ENCODE assay signal across 23 cellular contexts in the genomic region with DNA sequence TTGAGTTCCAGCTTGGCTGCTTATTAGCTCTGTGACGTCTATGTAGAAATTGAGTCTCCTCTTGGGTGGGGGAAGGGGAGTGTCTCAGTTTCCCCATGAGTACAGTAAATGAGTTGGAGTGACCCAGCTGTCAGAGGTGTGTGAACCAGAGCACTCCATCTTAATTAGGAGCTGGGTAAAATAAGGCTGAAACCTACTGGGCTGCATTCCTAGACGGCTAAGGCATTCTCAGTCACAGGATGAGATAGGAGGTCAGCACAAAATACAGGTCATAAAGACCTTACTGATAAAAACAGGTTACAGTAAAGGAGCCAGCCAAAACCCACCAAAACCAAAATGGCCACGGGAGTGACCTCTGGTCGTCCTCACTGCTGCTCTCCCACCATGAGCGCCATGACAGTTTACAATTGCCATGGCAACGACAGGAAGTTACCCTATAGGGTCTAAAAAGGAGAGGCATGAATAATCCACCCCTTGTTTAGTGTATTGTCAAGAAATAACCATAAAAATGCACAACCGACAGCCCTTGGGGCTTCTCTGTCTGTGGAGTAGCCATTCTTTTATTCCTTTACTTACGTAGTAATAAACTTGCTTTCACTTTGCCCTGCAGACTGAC.
"Had no signal": no experiment of that assay in that cellular context is flagged by ENCODE, and none has a peak within 500 bp of the region (broad histone marks: within the 10 kb centered on the region; RNA-seq: fewer than 3 reads in every experiment).

No MANE protein-coding gene starts in this region.

- H3K36me3 Mint-ChIP-seq: activated CD8-positive, alpha-beta memory T cell treated with anti-CD3 and anti-CD28 coated beads, Interleukin-2, amount 10 ng/mL, durations not matched to agents 7 days and 5 days; naive B cell; T-cell had no signal

- H3K4me1 Mint-ChIP-seq: activated CD4-positive, alpha-beta memory T cell treated with anti-CD3 and anti-CD28 coated beads, Interleukin-2, amount 10 ng/mL, durations not matched to agents 7 days and 5 days; activated CD8-positive, alpha-beta memory T cell treated with anti-CD3 and anti-CD28 coated beads, Interleukin-2, amount 10 ng/mL, durations not matched to agents 7 days and 5 days; stimulated activated naive CD8-positive, alpha-beta T cell treated with anti-CD3 and anti-CD28 coated beads, Interleukin-15, amount 100 ng/mL, for 72 hours; T-cell had no signal

- H3K27ac ChIP-seq: body of pancreas, dorsolateral prefrontal cortex, epithelial cell of prostate, left ventricle myocardium inferior, neutrophil, pancreas, suprapubic skin, transverse colon had no signal

- H3K36me3 ChIP-seq: left ventricle myocardium inferior, neutrophil, pancreas, suprapubic skin, transverse colon had no signal

- H3K9me3 ChIP-seq: body of pancreas, left ventricle myocardium inferior, mucosa of descending colon, neutrophil, pancreas, suprapubic skin, transverse colon had no signal

- H3K27me3 ChIP-seq: pancreas had no signal

- H3K4me3 ChIP-seq: body of pancreas, dorsolateral prefrontal cortex, left ventricle myocardium inferior, mucosa of descending colon, pancreas, smooth muscle cell, suprapubic skin, transverse colon had no signal

- H3K9me3 Mint-ChIP-seq: activated CD4-positive, alpha-beta memory T cell treated with anti-CD3 and anti-CD28 coated beads, Interleukin-2, amount 10 ng/mL, durations not matched to agents 7 days and 5 days; activated naive CD4-positive, alpha-beta T cell treated with anti-CD3 and anti-CD28 coated beads for 36 hours; T-cell had no signal

- ATAC-seq: activated CD8-positive, alpha-beta memory T cell treated with anti-CD3 and anti-CD28 coated beads, Interleukin-2, amount 10 ng/mL, durations not matched to agents 7 days and 5 days; body of pancreas; mucosa of descending colon; pancreas; sciatic nerve; stimulated activated naive CD8-positive, alpha-beta T cell treated with anti-CD3 and anti-CD28 coated beads, Interleukin-15, amount 100 ng/mL, for 72 hours; T-cell had no signal

- H3K4me3 Mint-ChIP-seq: activated CD4-positive, alpha-beta memory T cell treated with anti-CD3 and anti-CD28 coated beads, Interleukin-2, amount 10 ng/mL, durations not matched to agents 7 days and 5 days; activated CD8-positive, alpha-beta memory T cell treated with anti-CD3 and anti-CD28 coated beads, Interleukin-2, amount 10 ng/mL, durations not matched to agents 7 days and 5 days; activated naive CD4-positive, alpha-beta T cell treated with anti-CD3 and anti-CD28 coated beads for 36 hours; naive B cell; stimulated activated naive CD8-positive, alpha-beta T cell treated with anti-CD3 and anti-CD28 coated beads, Interleukin-15, amount 100 ng/mL, for 72 hours; T-cell had no signal

- H3K4me2 ChIP-seq: smooth muscle cell had no signal

- H3K4me1 ChIP-seq: body of pancreas, pancreas, suprapubic skin, transverse colon had no signal

- DNase-seq: activated CD4-positive, alpha-beta memory T cell treated with anti-CD3 and anti-CD28 coated beads, Interleukin-2, amount 10 ng/mL, durations not matched to agents 7 days and 5 days; activated CD4-positive, alpha-beta T cell treated with anti-CD3 and anti-CD28 coated beads for 48 hours; activated CD4-positive, CD25-positive, alpha-beta regulatory T cell; activated CD8-positive, alpha-beta memory T cell treated with anti-CD3 and anti-CD28 coated beads, Interleukin-2, amount 10 ng/mL, durations not matched to agents 7 days and 5 days; activated naive CD4-positive, alpha-beta T cell treated with anti-CD3 and anti-CD28 coated beads for 36 hours; body of pancreas; caudate nucleus; dorsolateral prefrontal cortex; foreskin fibroblast; left ventricle myocardium inferior; mammary epithelial cell; mucosa of descending colon; naive B cell; pancreas; stimulated activated CD4-positive, alpha-beta T cell treated with anti-CD3 and anti-CD28 coated beads, Interleukin-4, amount 100 ng/mL, for 1 hour; stimulated activated naive CD8-positive, alpha-beta T cell treated with anti-CD3 and anti-CD28 coated beads, Interleukin-15, amount 100 ng/mL, for 72 hours; T-cell; transverse colon had no signal

- H3K27ac Mint-ChIP-seq: activated CD4-positive, alpha-beta memory T cell treated with anti-CD3 and anti-CD28 coated beads, Interleukin-2, amount 10 ng/mL, durations not matched to agents 7 days and 5 days; activated CD8-positive, alpha-beta memory T cell treated with anti-CD3 and anti-CD28 coated beads, Interleukin-2, amount 10 ng/mL, durations not matched to agents 7 days and 5 days; activated naive CD4-positive, alpha-beta T cell treated with anti-CD3 and anti-CD28 coated beads for 36 hours; naive B cell; stimulated activated naive CD8-positive, alpha-beta T cell treated with anti-CD3 and anti-CD28 coated beads, Interleukin-15, amount 100 ng/mL, for 72 hours; T-cell had no signal
